28 cellular contexts compared by ENCODE assay signal in genomic region chr19:6664916-6665315, GRCh38. TPM values are rescaled to one million over a fixed set of nuclear protein-coding genes. Genes with fewer than 3 reads are reported as not detected.
"Had no signal": no experiment of that assay in that cellular context is flagged by ENCODE, and none has a peak within 500 bp of the region (broad histone marks: within the 10 kb centered on the region; RNA-seq: fewer than 3 reads in every experiment).

No MANE protein-coding gene starts in this region.

- H3K4me1 ChIP-seq: thyroid gland had no signal

- ATAC-seq: activated CD4-positive, CD25-positive, alpha-beta regulatory T cell treated with anti-CD3 and anti-CD28 coated beads, Interleukin-2, amount 50 U/mL, for 24 hours; activated naive CD4-positive, alpha-beta T cell treated with anti-CD3 and anti-CD28 coated beads, Interleukin-2, amount 50 U/mL, for 72 hours; esophagus mucosa; heart right ventricle; sciatic nerve; stimulated activated effector memory CD8-positive, alpha-beta T cell treated with anti-CD3 and anti-CD28 coated beads, Interleukin-12 subunit alpha, Interleukin-12 subunit beta, amount 100 ng/mL, for 72 hours had no signal

- H3K9me3 ChIP-seq: ovary, stomach, thyroid gland, upper lobe of left lung had no signal

- H3K27ac Mint-ChIP-seq: endodermal cell; memory B cell; nephron; progenitor cell of endocrine pancreas; stimulated activated effector memory CD8-positive, alpha-beta T cell treated with anti-CD3 and anti-CD28 coated beads, Interleukin-12 subunit alpha, Interleukin-12 subunit beta, amount 100 ng/mL, for 72 hours had no signal

- H3K4me3 Mint-ChIP-seq: activated CD4-positive, alpha-beta T cell treated with anti-CD3 and anti-CD28 coated beads, Interleukin-2, amount 10 ng/mL, durations not matched to agents 7 days and 5 days; endodermal cell; memory B cell; nephron; stimulated activated effector memory CD8-positive, alpha-beta T cell treated with anti-CD3 and anti-CD28 coated beads, Interleukin-12 subunit alpha, Interleukin-12 subunit beta, amount 100 ng/mL, for 72 hours had no signal

- H3K27me3 ChIP-seq: brain microvascular endothelial cell, ovary, thyroid gland had no signal

- H3K27me3 Mint-ChIP-seq: activated CD4-positive, alpha-beta T cell treated with anti-CD3 and anti-CD28 coated beads, Interleukin-2, amount 10 ng/mL, durations not matched to agents 7 days and 5 days; memory B cell had no signal

- H3K36me3 ChIP-seq: brain microvascular endothelial cell, ovary, stomach, thyroid gland, upper lobe of left lung, WERI-Rb-1 had no signal

- H3K36me3 Mint-ChIP-seq: memory B cell; stimulated activated effector memory CD8-positive, alpha-beta T cell treated with anti-CD3 and anti-CD28 coated beads, Interleukin-12 subunit alpha, Interleukin-12 subunit beta, amount 100 ng/mL, for 72 hours had no signal

- DNase-seq: activated CD4-positive, alpha-beta T cell treated with anti-CD3 and anti-CD28 coated beads, Interleukin-2, amount 10 ng/mL, durations not matched to agents 7 days and 5 days; activated CD8-positive, alpha-beta memory T cell treated with anti-CD3 and anti-CD28 coated beads for 24 hours; activated gamma-delta T cell treated with Interleukin-2 at 50 U/mL for 16 hours; amniotic stem cell; brain microvascular endothelial cell; endodermal cell; foreskin fibroblast; heart right ventricle; ovary; stimulated activated CD4-positive, alpha-beta T cell treated with anti-CD3 and anti-CD28 coated beads, Interleukin-4, amount 100 ng/mL, for 24 hours; stomach; T1000; thyroid gland; WERI-Rb-1 had no signal

- H3K4me3 ChIP-seq: heart right ventricle, ovary, SK-N-MC, skin epidermis, stomach, thyroid gland, upper lobe of left lung had no signal

- H3K27ac ChIP-seq: brain microvascular endothelial cell, ovary, SK-N-MC, stomach, thyroid gland, upper lobe of left lung, WERI-Rb-1 had no signal

- H3K9me3 Mint-ChIP-seq: activated CD4-positive, alpha-beta T cell treated with anti-CD3 and anti-CD28 coated beads, Interleukin-2, amount 10 ng/mL, durations not matched to agents 7 days and 5 days; memory B cell; nephron; stimulated activated effector memory CD8-positive, alpha-beta T cell treated with anti-CD3 and anti-CD28 coated beads, Interleukin-12 subunit alpha, Interleukin-12 subunit beta, amount 100 ng/mL, for 72 hours had no signal

- H3K4me1 Mint-ChIP-seq: nephron had no signal

RNA-seq across cellular contexts. Expression of gene TNFSF14, which starts 5.0 kb away (rescaled TPM):
- total RNA-seq: astrocyte, glomerular endothelial cell, kidney epithelial cell, progenitor cell of endocrine pancreas had no signal

RNA-seq across cellular contexts. Expression of gene C3, which starts 55.5 kb away (rescaled TPM):
- total RNA-seq: activated CD4-positive, alpha-beta T cell treated with anti-CD3 and anti-CD28 coated beads, Interleukin-2, amount 10 ng/mL, durations not matched to agents 7 days and 5 days had no signal
